8 cellular contexts compared by ENCODE assay signal in genomic region chr7:1503816-1504775, GRCh38. TPM values are rescaled to one million over a fixed set of nuclear protein-coding genes. Genes with fewer than 3 reads are reported as not detected.
DNase-seq lines count a peak whose midpoint lies in the region; ATAC-seq and TF ChIP-seq lines count a peak whose summit lies in the region.

A gene with protein sequence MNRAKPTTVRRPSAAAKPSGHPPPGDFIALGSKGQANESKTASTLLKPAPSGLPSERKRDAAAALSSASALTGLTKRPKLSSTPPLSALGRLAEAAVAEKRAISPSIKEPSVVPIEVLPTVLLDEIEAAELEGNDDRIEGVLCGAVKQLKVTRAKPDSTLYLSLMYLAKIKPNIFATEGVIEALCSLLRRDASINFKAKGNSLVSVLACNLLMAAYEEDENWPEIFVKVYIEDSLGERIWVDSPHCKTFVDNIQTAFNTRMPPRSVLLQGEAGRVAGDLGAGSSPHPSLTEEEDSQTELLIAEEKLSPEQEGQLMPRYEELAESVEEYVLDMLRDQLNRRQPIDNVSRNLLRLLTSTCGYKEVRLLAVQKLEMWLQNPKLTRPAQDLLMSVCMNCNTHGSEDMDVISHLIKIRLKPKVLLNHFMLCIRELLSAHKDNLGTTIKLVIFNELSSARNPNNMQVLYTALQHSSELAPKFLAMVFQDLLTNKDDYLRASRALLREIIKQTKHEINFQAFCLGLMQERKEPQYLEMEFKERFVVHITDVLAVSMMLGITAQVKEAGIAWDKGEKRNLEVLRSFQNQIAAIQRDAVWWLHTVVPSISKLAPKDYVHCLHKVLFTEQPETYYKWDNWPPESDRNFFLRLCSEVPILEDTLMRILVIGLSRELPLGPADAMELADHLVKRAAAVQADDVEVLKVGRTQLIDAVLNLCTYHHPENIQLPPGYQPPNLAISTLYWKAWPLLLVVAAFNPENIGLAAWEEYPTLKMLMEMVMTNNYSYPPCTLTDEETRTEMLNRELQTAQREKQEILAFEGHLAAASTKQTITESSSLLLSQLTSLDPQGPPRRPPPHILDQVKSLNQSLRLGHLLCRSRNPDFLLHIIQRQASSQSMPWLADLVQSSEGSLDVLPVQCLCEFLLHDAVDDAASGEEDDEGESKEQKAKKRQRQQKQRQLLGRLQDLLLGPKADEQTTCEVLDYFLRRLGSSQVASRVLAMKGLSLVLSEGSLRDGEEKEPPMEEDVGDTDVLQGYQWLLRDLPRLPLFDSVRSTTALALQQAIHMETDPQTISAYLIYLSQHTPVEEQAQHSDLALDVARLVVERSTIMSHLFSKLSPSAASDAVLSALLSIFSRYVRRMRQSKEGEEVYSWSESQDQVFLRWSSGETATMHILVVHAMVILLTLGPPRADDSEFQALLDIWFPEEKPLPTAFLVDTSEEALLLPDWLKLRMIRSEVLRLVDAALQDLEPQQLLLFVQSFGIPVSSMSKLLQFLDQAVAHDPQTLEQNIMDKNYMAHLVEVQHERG (N-terminal part only) (minus strand): TSS chr7:1504389. CDS start chr7:1503960, 429 bp downstream.

- H2AFZ ChIP-seq in OCI-LY1 (ENCODE audit: low read length): no peak within 1 kb of the TSS

- H3K27me3 ChIP-seq in HUES6 (ENCODE audit: control insufficient read depth, insufficient read depth, low read length) (no peaks in the 10 kb centered on the region), OCI-LY1 (ENCODE audit: insufficient read depth, low read length) (no peaks in the 10 kb centered on the region), mononuclear cell (ENCODE audit: insufficient read depth, low read length) (no peaks in the 10 kb centered on the region)

- TSS peak; percentile 55 for BruUV-seq in Calu3 (replicated peaks; lab: Mats Ljungman, UMichigan)

- H3K4me1 ChIP-seq in HUES6 (ENCODE audit: control insufficient read depth, insufficient read depth, low read length) (peaks cover 6% of the 10 kb centered on the region; the same call in 1 of the 2 replicates), OCI-LY1 (ENCODE audit: insufficient read depth, low read length, severe bottlenecking) (peaks cover 51% of the 10 kb centered on the region), mononuclear cell (ENCODE audit: insufficient read depth, low read length) (peaks cover 45% of the 10 kb centered on the region)

- H3K27ac ChIP-seq in HUES6 (ENCODE audit: low read depth, low read length) (peak within 1 kb of the TSS; percentile 77; the same call in 1 of the 2 replicates), OCI-LY1 (ENCODE audit: low read depth, low read length, poor library complexity, severe bottlenecking) (peak within 1 kb of the TSS; percentile 96)

- H3K36me3 ChIP-seq in HUES6 (ENCODE audit: control insufficient read depth, insufficient read depth, low read length) (peaks cover 35% of the 10 kb centered on the region), OCI-LY1 (ENCODE audit: insufficient read depth, low read length) (peaks cover 34% of the 10 kb centered on the region)

- TF ChIP-seq CTCF in Calu3 (IDR thresholded peaks at IDR 0.05; ENCODE audit: unreplicated experiment) (peak; percentile 96), OCI-LY1 (IDR thresholded peaks at IDR 0.05; ENCODE audit: low read length) (peak; percentile 81), epithelial cell of esophagus (IDR thresholded peaks at IDR 0.05; ENCODE audit: insufficient read depth, low read depth, low read length, missing control alignments) (peak; percentile 50)

- H3K9me3 ChIP-seq in HUES6 (ENCODE audit: control insufficient read depth, insufficient read depth, low read depth, low read length) (no peaks in the 10 kb centered on the region), OCI-LY1 (ENCODE audit: low read length) (no peaks in the 10 kb centered on the region), mononuclear cell (ENCODE audit: low read depth, low read length) (no peaks in the 10 kb centered on the region)

- peak within 1 kb of the TSS; percentile 90 for H3K9ac ChIP-seq in HUES6 (ENCODE audit: low read length)
- H3K9ac ChIP-seq in OCI-LY1 (ENCODE audit: low read length): peak within 1 kb of the TSS; percentile 90

- H3K79me2 ChIP-seq in OCI-LY1 (ENCODE audit: insufficient read depth, low read length): 0 out of 2 replicates have a peak, but pooled peaks cover 8% of the 10 kb centered on the region

- H3K36me3 Mint-ChIP-seq in Calu3 (ENCODE audit: insufficient read depth, unreplicated experiment): peaks cover 71% of the 10 kb centered on the region

- peak within 1 kb of the TSS; percentile 96 for H3K4me2 ChIP-seq in OCI-LY1 (ENCODE audit: low read length)

- no peaks in the 10 kb centered on the region for H3K27me3 Mint-ChIP-seq in Calu3 (ENCODE audit: unreplicated experiment)

- no peaks in the 10 kb centered on the region for H3K9me2 ChIP-seq in OCI-LY1 (ENCODE audit: low read depth, low read length)

- peak within 1 kb of the TSS; percentile 98 for H3K4me3 ChIP-seq in HUES6 (ENCODE audit: low read depth, low read length)
- peak within 1 kb of the TSS; percentile 97 for H3K4me3 ChIP-seq in OCI-LY1 (ENCODE audit: low read depth, low read length, poor library complexity, severe bottlenecking)
- peak within 1 kb of the TSS; percentile 87 for H3K4me3 ChIP-seq in epithelial cell of esophagus (ENCODE audit: low read length)
- peak within 1 kb of the TSS; percentile 93 for H3K4me3 ChIP-seq in mononuclear cell (ENCODE audit: low read length)

- no peaks in the 10 kb centered on the region for H4K20me1 ChIP-seq in OCI-LY1 (ENCODE audit: insufficient read depth, low read length)

- peak within 1 kb of the TSS; percentile 88 for H3K4me3 Mint-ChIP-seq in Calu3 (ENCODE audit: low read depth, unreplicated experiment)

- intact Hi-C loops in Calu3 (cut with micrococcal nuclease; ENCODE audit: unreplicated experiment): no loop called here

- DNase-seq in Calu3 (peak; percentile 99), epithelial cell of esophagus (ENCODE audit: low read depth) (peak; percentile 95)
- DNase-seq in activated CD8-positive, alpha-beta memory T cell treated with anti-CD3 and anti-CD28 coated beads, Interleukin-2, amount 50 U/mL, for 48 hours: peak; percentile 94
- peak; percentile 70 to 74 for DNase-seq in stimulated activated CD8-positive, alpha-beta memory T cell treated with anti-CD3 and anti-CD28 coated beads, Interleukin-4, amount 100 ng/mL, for 1 hour (ENCODE audit: low read depth in 2 of 2, low spot score in 1 of 2)

- peak; percentile 88 for ATAC-seq in GM21381 (IDR thresholded peaks at IDR 0.05; ENCODE audit: unreplicated experiment)

- peaks cover 33% of the 10 kb centered on the region for H3K4me1 Mint-ChIP-seq in Calu3 (ENCODE audit: low read depth, unreplicated experiment)

- H3F3A ChIP-seq in OCI-LY1 (ENCODE audit: insufficient read depth, low read length): peaks cover 9% of the 10 kb centered on the region

- CTCF ChIA-PET in Calu3 (lab: Charles Lee): interaction anchor here (0.6 to 2.6 kb wide), 4 partner anchors 37 to 334 kb away, joined by 3 to 17 read pairs (median 3); partner anchors contain the start of gene TMEM184A

- H3K27ac Mint-ChIP-seq in Calu3 (ENCODE audit: unreplicated experiment): peak within 1 kb of the TSS; percentile 87

- H3K9me3 Mint-ChIP-seq in Calu3 (ENCODE audit: low read depth, unreplicated experiment): no peaks in the 10 kb centered on the region

RNA-seq across cellular contexts. Expression of the gene that starts here (rescaled TPM):
- total RNA-seq in Calu3 (2022) (177 and 192 TPM in 2 replicates), mononuclear cell (26.0 TPM)

Comparison
In these comparisons a context has a peak if more than half of its experiments do, and no peak if none do; other contexts are left out.
1. Peak in every context shown above with its lines: DNase-seq, ATAC-seq, H3K4me3 ChIP-seq and H3K27ac ChIP-seq.